Comparison of ENCODE assay signal across 1 cellular context in genomic region chr6:143705564-143705963, GRCh38.
TF ChIP-seq lines count a peak whose summit lies in the region.

No MANE protein-coding gene starts in this region.

TF ChIP-seq in HepG2, 621 proteins besides CTCF, POLR2A, EP300 and RAD21 (continued from another document and continues in another):
- TF ChIP-seq ZNF687 (CRISPR knock-in tag; IDR thresholded peaks at IDR 0.05), result no peak
- no peak for TF ChIP-seq CHCHD3 (CRISPR knock-in tag; IDR thresholded peaks at IDR 0.05)
- no peak for TF ChIP-seq HNF1B (CRISPR knock-in tag; IDR thresholded peaks at IDR 0.05)
- no peak for TF ChIP-seq SIX1 (CRISPR knock-in tag; IDR thresholded peaks at IDR 0.05; ENCODE audit: borderline replicate concordance)
- no peak for TF ChIP-seq MAF1 (CRISPR knock-in tag; IDR thresholded peaks at IDR 0.05; ENCODE audit: borderline replicate concordance)
- no peak for TF ChIP-seq HMGXB4 (CRISPR knock-in tag; IDR thresholded peaks at IDR 0.05; ENCODE audit: borderline replicate concordance in 1 of 2, low read depth in 1 of 2)
- no peak for TF ChIP-seq PRDM15 (CRISPR knock-in tag; IDR thresholded peaks at IDR 0.05)
- TF ChIP-seq ZNF510 (CRISPR knock-in tag; IDR thresholded peaks at IDR 0.05; ENCODE audit: low read depth), result no peak
- TF ChIP-seq KLF9 (CRISPR knock-in tag; IDR thresholded peaks at IDR 0.05; ENCODE audit: low read depth), result no peak
- TF ChIP-seq TFE3 (CRISPR knock-in tag; IDR thresholded peaks at IDR 0.05), result no peak
- no peak for TF ChIP-seq SP5 (CRISPR knock-in tag; IDR thresholded peaks at IDR 0.05; ENCODE audit: borderline replicate concordance, low read depth)
- TF ChIP-seq TEAD3 (CRISPR knock-in tag; optimal IDR thresholded peaks at IDR 0.05; ENCODE audit: borderline replicate concordance), result peak; percentile 31
- TF ChIP-seq GPN1 (CRISPR knock-in tag; IDR thresholded peaks at IDR 0.05; ENCODE audit: borderline replicate concordance), result no peak
- no peak for TF ChIP-seq RBAK (CRISPR knock-in tag; IDR thresholded peaks at IDR 0.05)
- no peak for TF ChIP-seq CBX1 (IDR thresholded peaks at IDR 0.05; ENCODE audit: low read depth)
- TF ChIP-seq ZNF274 (CRISPR knock-in tag; IDR thresholded peaks at IDR 0.05), result no peak
- TF ChIP-seq ZFP62 (CRISPR knock-in tag; IDR thresholded peaks at IDR 0.05), result no peak
- no peak for TF ChIP-seq ZNF609 (CRISPR knock-in tag; IDR thresholded peaks at IDR 0.05; ENCODE audit: borderline replicate concordance)
- 0 out of 2 replicates have a peak, but pooled peaks have one; percentile 25 for TF ChIP-seq NCOR1 (IDR thresholded peaks at IDR 0.05; ENCODE audit: borderline replicate concordance, low read length)
- no peak for TF ChIP-seq NFE2 (CRISPR knock-in tag; IDR thresholded peaks at IDR 0.05)
- TF ChIP-seq POGZ (CRISPR knock-in tag; IDR thresholded peaks at IDR 0.05), result 0 out of 2 replicates have a peak, but pooled peaks have one; percentile 25
- no peak for TF ChIP-seq KLF6 (CRISPR knock-in tag; IDR thresholded peaks at IDR 0.05)
- TF ChIP-seq HNF4G (IDR thresholded peaks at IDR 0.05; ENCODE audit: borderline replicate concordance, low read depth, low read length), result 0 out of 2 replicates have a peak, but pooled peaks have one; percentile 41
- TF ChIP-seq HNF4G (CRISPR knock-in tag; IDR thresholded peaks at IDR 0.05; ENCODE audit: borderline replicate concordance, low read depth), result no peak
- peak; percentile 34; the same call in 1 of the 2 replicates for TF ChIP-seq ARID5B (CRISPR knock-in tag; IDR thresholded peaks at IDR 0.05)
- TF ChIP-seq ZNF800 (CRISPR knock-in tag; IDR thresholded peaks at IDR 0.05), result no peak
